12 cellular contexts compared by ENCODE assay signal in genomic region chr3:171261487-171261886, GRCh38.
A peak's percentile ranks its signal among the peaks of the same experiment; 100 is the strongest.
DNase-seq lines count a peak whose midpoint lies in the region; ATAC-seq and TF ChIP-seq lines count a peak whose summit lies in the region.
"Had no signal": no experiment of that assay in that cellular context is flagged by ENCODE, and none has a peak within 500 bp of the region (broad histone marks: within the 10 kb centered on the region; RNA-seq: fewer than 3 reads in every experiment).

No MANE protein-coding gene starts in this region.

- H3K4me3 Mint-ChIP-seq in naive thymus-derived CD4-positive, alpha-beta T cell: peak overlapping the region in 5 of 10 donors; percentile 6 to 49 (median 32)

- POLR2A ChIA-PET in naive thymus-derived CD4-positive, alpha-beta T cell (lab: Charles Lee): no interaction called here

- intact Hi-C loops in naive thymus-derived CD4-positive, alpha-beta T cell (cut with micrococcal nuclease): loop anchor here in 1 of 2 donors (1.0 kb wide), 2 partner anchors 8 to 9 kb away; no protein-coding TSS in a partner anchor
- intact Hi-C loops in cardiac septum (cut with DNase I): no loop called here

- no peaks in the 10 kb centered on the region for H3K27me3 ChIP-seq in naive thymus-derived CD4-positive, alpha-beta T cell (ENCODE audit: control insufficient read depth in 2 of 2, insufficient read depth in 2 of 2, low read length in 2 of 2)

- no peak for TF ChIP-seq CTCF in choroid plexus epithelial cell (conservative IDR thresholded peaks at IDR 0.05; ENCODE audit: low read depth, low read length)

- no peaks in the 10 kb centered on the region for H3K27me3 Mint-ChIP-seq in naive thymus-derived CD4-positive, alpha-beta T cell

- CTCF ChIA-PET in naive thymus-derived CD4-positive, alpha-beta T cell (lab: Charles Lee): interaction anchor here (0.6 kb wide), 1 partner anchor 19 kb away, joined by 3 read pairs; no protein-coding TSS in a partner anchor

- peaks cover 27 to 54% of the 10 kb centered on the region in 2 donors for H3K4me1 ChIP-seq in naive thymus-derived CD4-positive, alpha-beta T cell (ENCODE audit: control insufficient read depth in 2 of 2, insufficient read depth in 2 of 2, low read length in 2 of 2)
- H3K4me1 ChIP-seq: prostate gland had no signal

- no peak overlapping the region for H3K27ac ChIP-seq in naive thymus-derived CD4-positive, alpha-beta T cell (ENCODE audit: low read depth, low read length)
- H3K27ac ChIP-seq: prostate gland had no signal

- peaks cover 56 to 96% (median 84%) of the 10 kb centered on the region in 7 donors for H3K4me1 Mint-ChIP-seq in naive thymus-derived CD4-positive, alpha-beta T cell

- H3K9me3 ChIP-seq in naive thymus-derived CD4-positive, alpha-beta T cell (ENCODE audit: control insufficient read depth in 2 of 3, low read length in 3 of 3): no peaks in the 10 kb centered on the region
- H3K9me3 ChIP-seq: prostate gland had no signal

- DNase-seq in DMS53 (lab: John Stamatoyannopoulos, UW) (peak; percentile 84), NCI-H2029 treated with DMSO at 0.1 percent for 48 hours (lab: John Stamatoyannopoulos, UW) (peak; percentile 26), choroid plexus epithelial cell (ENCODE audit: low read depth) (peak; percentile 40), AG20443 (ENCODE audit: low spot score) (no peak), cardiac septum (ENCODE audit: low spot score) (no peak), NCI-H1092 treated with DMSO at 0.1 percent for 48 hours (lab: John Stamatoyannopoulos, UW) (no peak)
- DNase-seq in naive thymus-derived CD4-positive, alpha-beta T cell: no peak
- DNase-seq: activated CD4-positive, alpha-beta T cell treated with anti-CD3 and anti-CD28 coated beads, Interleukin-2, amount 50 U/mL, for 1 hour; kidney; NCI-H1436 treated with DMSO at 0.1 percent for 48 hours had no signal

- no peak for ATAC-seq in naive thymus-derived CD4-positive, alpha-beta T cell
- ATAC-seq in GM18858 (IDR thresholded peaks at IDR 0.05; ENCODE audit: unreplicated experiment): no peak

- peak overlapping the region in 8 of 9 donors; percentile 22 to 85 (median 52) for H3K27ac Mint-ChIP-seq in naive thymus-derived CD4-positive, alpha-beta T cell

- peaks cover 0 to 11% (median 3%) of the 10 kb centered on the region in 11 donors for H3K9me3 Mint-ChIP-seq in naive thymus-derived CD4-positive, alpha-beta T cell

- H3K36me3 ChIP-seq in naive thymus-derived CD4-positive, alpha-beta T cell (ENCODE audit: control insufficient read depth in 2 of 3, insufficient read depth in 3 of 3, low read length in 3 of 3): no peaks in the 10 kb centered on the region
- H3K36me3 ChIP-seq: prostate gland had no signal

- peaks cover 5 to 35% (median 8%) of the 10 kb centered on the region in 5 donors for H3K36me3 Mint-ChIP-seq in naive thymus-derived CD4-positive, alpha-beta T cell

- no peak overlapping the region for H3K4me3 ChIP-seq in choroid plexus epithelial cell (ENCODE audit: low read depth, low read length)
- H3K4me3 ChIP-seq in naive thymus-derived CD4-positive, alpha-beta T cell (ENCODE audit: low read length): no peak overlapping the region
- H3K4me3 ChIP-seq: prostate gland had no signal

Comparison
In these comparisons a context has a peak if more than half of its experiments do, and no peak if none do; other contexts are left out.
1. DNase-seq: peak in DMS53 (single experiment), NCI-H2029 treated with DMSO at 0.1 percent for 48 hours (single experiment) and choroid plexus epithelial cell (single experiment); none in naive thymus-derived CD4-positive, alpha-beta T cell (0 of 9), AG20443 (single experiment), cardiac septum (single experiment) and NCI-H1092 treated with DMSO at 0.1 percent for 48 hours (single experiment).